1 cellular context compared by ENCODE assay signal in genomic region chr18:34639662-34640061, GRCh38.
TF ChIP-seq lines count a peak whose summit lies in the region.

No MANE protein-coding gene starts in this region.

TF ChIP-seq in WTC11, 78 proteins besides CTCF, POLR2A, EP300 and RAD21 (continued from another document):
- TF ChIP-seq PREB (CRISPR knock-in tag; IDR thresholded peaks at IDR 0.05; ENCODE audit: borderline replicate concordance) (no peak), NR2C2 (CRISPR knock-in tag; IDR thresholded peaks at IDR 0.05) (no peak), IRF2 (CRISPR knock-in tag; IDR thresholded peaks at IDR 0.05; ENCODE audit: borderline replicate concordance, low read depth) (no peak)
